Comparison of ENCODE assay signal across 19 cellular contexts in genomic region chr5:163757344-163757743, GRCh38.
A peak's percentile ranks its signal among the peaks of the same experiment; 100 is the strongest.
DNase-seq lines count a peak whose midpoint lies in the region; ATAC-seq and TF ChIP-seq lines count a peak whose summit lies in the region.
"Had no signal": no experiment of that assay in that cellular context is flagged by ENCODE, and none has a peak within 500 bp of the region (broad histone marks: within the 10 kb centered on the region; RNA-seq: fewer than 3 reads in every experiment).

No MANE protein-coding gene starts in this region.

- no peak overlapping the region for H3K4me3 ChIP-seq in psoas muscle
- H3K4me3 ChIP-seq: GM12878, HAP-1 had no signal

- H3K27me3 ChIP-seq in psoas muscle (ENCODE audit: insufficient read depth in 3 of 3, low read length in 2 of 3): no peaks in the 10 kb centered on the region
- H3K27me3 ChIP-seq: BE2C had no signal

- H3K36me3 Mint-ChIP-seq in activated T-helper 17 cell treated with anti-CD3 and anti-CD28 coated beads, Interleukin-2, amount 50 U/mL, for 72 hours (ENCODE audit: low read depth): no peaks in the 10 kb centered on the region
- peaks cover 5% of the 10 kb centered on the region for H3K36me3 Mint-ChIP-seq in effector memory CD8-positive, alpha-beta T cell (ENCODE audit: insufficient read depth)
- H3K36me3 Mint-ChIP-seq in stimulated activated memory B cell treated with anti-CD40 and anti-IgM and Interleukin-4, amounts not matched to agents 10 μg/mL and 1 μg/mL and 100 μg/mL, for 72 hours: no peaks in the 10 kb centered on the region
- H3K36me3 Mint-ChIP-seq in activated CD4-positive, alpha-beta memory T cell treated with anti-CD3 and anti-CD28 coated beads for 36 hours: no peaks in the 10 kb centered on the region

- no peak overlapping the region for H3K27ac ChIP-seq in psoas muscle

- H3K27me3 Mint-ChIP-seq in activated T-helper 17 cell treated with anti-CD3 and anti-CD28 coated beads, Interleukin-2, amount 50 U/mL, for 72 hours: peaks cover 3% of the 10 kb centered on the region
- H3K27me3 Mint-ChIP-seq in effector memory CD8-positive, alpha-beta T cell: no peaks in the 10 kb centered on the region
- no peaks in the 10 kb centered on the region for H3K27me3 Mint-ChIP-seq in stimulated activated memory B cell treated with anti-CD40 and anti-IgM and Interleukin-4, amounts not matched to agents 10 μg/mL and 1 μg/mL and 100 μg/mL, for 72 hours
- no peaks in the 10 kb centered on the region for H3K27me3 Mint-ChIP-seq in activated CD4-positive, alpha-beta memory T cell treated with anti-CD3 and anti-CD28 coated beads for 36 hours
- H3K27me3 Mint-ChIP-seq: CD4-positive, alpha-beta T cell had no signal

- no peaks in the 10 kb centered on the region for H3K4me1 Mint-ChIP-seq in activated T-helper 17 cell treated with anti-CD3 and anti-CD28 coated beads, Interleukin-2, amount 50 U/mL, for 72 hours
- peaks cover 0 to 8% of the 10 kb centered on the region in 2 donors for H3K4me1 Mint-ChIP-seq in effector memory CD8-positive, alpha-beta T cell (ENCODE audit: low read depth in 2 of 2)
- H3K4me1 Mint-ChIP-seq in stimulated activated memory B cell treated with anti-CD40 and anti-IgM and Interleukin-4, amounts not matched to agents 10 μg/mL and 1 μg/mL and 100 μg/mL, for 72 hours: peaks cover 21% of the 10 kb centered on the region
- H3K4me1 Mint-ChIP-seq in activated CD4-positive, alpha-beta memory T cell treated with anti-CD3 and anti-CD28 coated beads for 36 hours (ENCODE audit: low read depth): no peaks in the 10 kb centered on the region

- POLR2A ChIA-PET in activated CD4-positive, alpha-beta memory T cell treated with anti-CD3 and anti-CD28 coated beads for 36 hours (lab: Charles Lee): no interaction called here

- CTCF ChIA-PET in activated CD4-positive, alpha-beta memory T cell treated with anti-CD3 and anti-CD28 coated beads for 36 hours (lab: Charles Lee): no interaction called here

- no peaks in the 10 kb centered on the region for H3K4me1 ChIP-seq in psoas muscle
- H3K4me1 ChIP-seq: HAP-1 had no signal

- 67 to 70% (median 67%) methylated on average over 5 of the region's 5 CpGs for WGBS in psoas muscle, 3 donors

- intact Hi-C loops in activated CD4-positive, alpha-beta memory T cell treated with anti-CD3 and anti-CD28 coated beads for 36 hours (cut with micrococcal nuclease): no loop called here
- intact Hi-C loops in psoas muscle (cut with DNase I): no loop called here

- no peak overlapping the region for H3K27ac Mint-ChIP-seq in activated T-helper 17 cell treated with anti-CD3 and anti-CD28 coated beads, Interleukin-2, amount 50 U/mL, for 72 hours
- H3K27ac Mint-ChIP-seq in effector memory CD8-positive, alpha-beta T cell: peak overlapping the region in 1 of 2 donors; percentile 91
- peak overlapping the region; percentile 22 for H3K27ac Mint-ChIP-seq in stimulated activated memory B cell treated with anti-CD40 and anti-IgM and Interleukin-4, amounts not matched to agents 10 μg/mL and 1 μg/mL and 100 μg/mL, for 72 hours
- H3K27ac Mint-ChIP-seq in activated CD4-positive, alpha-beta memory T cell treated with anti-CD3 and anti-CD28 coated beads for 36 hours: no peak overlapping the region
- H3K27ac Mint-ChIP-seq: CD4-positive, alpha-beta T cell had no signal

- no peak for TF ChIP-seq CTCF in psoas muscle (IDR thresholded peaks at IDR 0.05)

- peaks cover 4% of the 10 kb centered on the region for H3K9me3 Mint-ChIP-seq in activated T-helper 17 cell treated with anti-CD3 and anti-CD28 coated beads, Interleukin-2, amount 50 U/mL, for 72 hours
- peaks cover 7 to 12% of the 10 kb centered on the region in 2 donors for H3K9me3 Mint-ChIP-seq in effector memory CD8-positive, alpha-beta T cell
- H3K9me3 Mint-ChIP-seq in stimulated activated memory B cell treated with anti-CD40 and anti-IgM and Interleukin-4, amounts not matched to agents 10 μg/mL and 1 μg/mL and 100 μg/mL, for 72 hours: no peaks in the 10 kb centered on the region
- H3K9me3 Mint-ChIP-seq in activated CD4-positive, alpha-beta memory T cell treated with anti-CD3 and anti-CD28 coated beads for 36 hours: no peaks in the 10 kb centered on the region

- no peaks in the 10 kb centered on the region for H3K9me3 ChIP-seq in psoas muscle
- H3K9me3 ChIP-seq: BE2C, HAP-1 had no signal

- no peaks in the 10 kb centered on the region for H3K36me3 ChIP-seq in psoas muscle (ENCODE audit: insufficient read depth in 1 of 2, low read depth in 1 of 2)
- H3K36me3 ChIP-seq: BE2C, HAP-1 had no signal

- no peak overlapping the region for H3K4me3 Mint-ChIP-seq in activated T-helper 17 cell treated with anti-CD3 and anti-CD28 coated beads, Interleukin-2, amount 50 U/mL, for 72 hours
- peak overlapping the region in 1 of 2 donors; percentile 70 for H3K4me3 Mint-ChIP-seq in effector memory CD8-positive, alpha-beta T cell
- no peak overlapping the region for H3K4me3 Mint-ChIP-seq in stimulated activated memory B cell treated with anti-CD40 and anti-IgM and Interleukin-4, amounts not matched to agents 10 μg/mL and 1 μg/mL and 100 μg/mL, for 72 hours
- H3K4me3 Mint-ChIP-seq in activated CD4-positive, alpha-beta memory T cell treated with anti-CD3 and anti-CD28 coated beads for 36 hours: no peak overlapping the region
- H3K4me3 Mint-ChIP-seq: CD4-positive, alpha-beta T cell had no signal

- peak in 2 of 3 experiments; percentile 15 to 18 for DNase-seq in effector memory CD8-positive, alpha-beta T cell
- DNase-seq in lung microvascular endothelial cell (ENCODE audit: low read depth in 2 of 2) (peak; percentile 80 to 92), T-helper 9 cell (no peak), psoas muscle (no peak)
- no peak for DNase-seq in activated CD4-positive, alpha-beta memory T cell treated with anti-CD3 and anti-CD28 coated beads for 36 hours
- DNase-seq: BE2C; CD4-positive, alpha-beta T cell; GDM1; NCI-H1417; NCI-H187 treated with DMSO at 0.1 percent for 48 hours; NCI-H2171; NCI-H446; NCI-H69; SHP77 treated with DMSO at 0.1 percent for 48 hours had no signal

- ATAC-seq in activated T-helper 17 cell treated with anti-CD3 and anti-CD28 coated beads, Interleukin-2, amount 50 U/mL, for 72 hours (replicated peaks): peak; percentile 39
- peak; percentile 95 for ATAC-seq in effector memory CD8-positive, alpha-beta T cell (replicated peaks)
- no peak for ATAC-seq in stimulated activated memory B cell treated with anti-CD40 and anti-IgM and Interleukin-4, amounts not matched to agents 10 μg/mL and 1 μg/mL and 100 μg/mL, for 72 hours
- no peak for ATAC-seq in HG03135 (IDR thresholded peaks at IDR 0.05; ENCODE audit: unreplicated experiment)
- no peak for ATAC-seq in psoas muscle
- ATAC-seq: GM12878 had no signal

Comparison
In these comparisons a context has a peak if more than half of its experiments do, and no peak if none do; other contexts are left out.
1. ATAC-seq: peak in activated T-helper 17 cell treated with anti-CD3 and anti-CD28 coated beads, Interleukin-2, amount 50 U/mL, for 72 hours (single experiment) and effector memory CD8-positive, alpha-beta T cell (single experiment); none in stimulated activated memory B cell treated with anti-CD40 and anti-IgM and Interleukin-4, amounts not matched to agents 10 μg/mL and 1 μg/mL and 100 μg/mL, for 72 hours (single experiment), HG03135 (single experiment) and psoas muscle (0 of 4).
2. DNase-seq: peak in effector memory CD8-positive, alpha-beta T cell (2 of 3) and lung microvascular endothelial cell (2 of 2); none in activated CD4-positive, alpha-beta memory T cell treated with anti-CD3 and anti-CD28 coated beads for 36 hours (single experiment), T-helper 9 cell (single experiment) and psoas muscle (0 of 2).